Comparison of ENCODE assay signal across 8 cellular contexts in the genomic region with DNA sequence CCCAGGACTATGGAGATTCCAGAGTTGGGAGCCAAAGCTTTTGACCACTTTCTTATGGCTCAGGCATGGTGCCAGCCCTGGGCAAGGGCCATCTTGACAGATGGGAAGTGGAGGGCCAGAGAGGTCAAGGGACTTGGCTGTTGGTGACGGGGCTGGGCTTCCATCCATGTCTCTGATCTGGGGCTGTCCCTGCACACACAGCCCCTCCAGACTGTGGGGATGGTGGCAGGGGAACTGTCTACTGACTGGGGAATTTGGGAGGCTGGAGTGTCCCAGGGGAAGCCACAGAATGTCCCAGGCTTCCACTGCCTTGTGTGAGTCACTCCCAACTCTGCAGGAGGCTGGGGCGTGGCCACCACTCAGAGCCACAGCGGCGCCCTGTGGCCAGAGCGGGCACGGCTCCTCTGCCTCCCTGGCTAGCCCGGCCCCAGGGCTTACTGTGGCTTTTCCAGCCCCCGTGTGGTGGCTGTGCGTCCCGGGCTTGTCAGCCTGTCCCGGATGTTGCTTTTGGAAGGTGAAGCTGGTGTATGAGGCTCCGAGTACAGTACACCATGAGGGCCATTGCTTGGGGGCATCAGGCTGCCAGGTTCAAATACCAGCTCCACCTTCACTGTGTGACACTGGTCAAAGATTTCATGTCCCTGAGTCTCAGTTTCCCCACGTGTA.
DNase-seq lines count a peak whose midpoint lies in the region; ATAC-seq lines count a peak whose summit lies in the region.

No MANE protein-coding gene starts in this region.

- ATAC-seq in HG02571 (IDR thresholded peaks at IDR 0.05; ENCODE audit: unreplicated experiment) = peak; percentile 72
- ATAC-seq in activated CD4-positive, CD25-positive, alpha-beta regulatory T cell treated with anti-CD3 and anti-CD28 coated beads, Interleukin-2, amount 50 U/mL, for 24 hours = peak; percentile 98 to 99
- peak; percentile 96 for ATAC-seq in central memory CD8-positive, alpha-beta T cell (replicated peaks; ENCODE audit: extremely low read depth, poor library complexity, severe bottlenecking)
- ATAC-seq in GM21367 (IDR thresholded peaks at IDR 0.05; ENCODE audit: unreplicated experiment) = no peak

- H3K9me3 Mint-ChIP-seq in central memory CD8-positive, alpha-beta T cell = no peaks in the 10 kb centered on the region

- H3K27ac ChIP-seq in layer of hippocampus (ENCODE audit: low read depth, low read length) = peak overlapping the region; percentile 67

- H3K4me1 Mint-ChIP-seq in central memory CD8-positive, alpha-beta T cell = peaks cover 16% of the 10 kb centered on the region

- H3K36me3 Mint-ChIP-seq in central memory CD8-positive, alpha-beta T cell (ENCODE audit: insufficient read depth) = peaks cover 11% of the 10 kb centered on the region

- no peaks in the 10 kb centered on the region for H3K27me3 Mint-ChIP-seq in central memory CD8-positive, alpha-beta T cell

- DNase-seq in GM04503 (ENCODE audit: low read depth) = peak; percentile 78
- DNase-seq in NCI-H2107 (lab: John Stamatoyannopoulos, UW) = peak; percentile 18
- DNase-seq in central memory CD8-positive, alpha-beta T cell (ENCODE audit: low spot score in 2 of 2) = peak; percentile 60 to 64
- DNase-seq in stimulated activated CD4-positive, alpha-beta T cell treated with anti-CD3 and anti-CD28 coated beads, Interleukin-15, amount 100 ng/mL, for 48 hours (ENCODE audit: low read depth in 2 of 2) = peak; percentile 72 to 87

- H3K27ac Mint-ChIP-seq in central memory CD8-positive, alpha-beta T cell (ENCODE audit: low read depth) = no peak overlapping the region

- H3K27me3 ChIP-seq in layer of hippocampus (ENCODE audit: control insufficient read depth, insufficient read depth, low read length) = no peaks in the 10 kb centered on the region

- H3K4me3 Mint-ChIP-seq in central memory CD8-positive, alpha-beta T cell = no peak overlapping the region

Comparison
In these comparisons a context has a peak if more than half of its experiments do, and no peak if none do; other contexts are left out.
1. DNase-seq: peak in every context shown above with its lines; median percentile 80 in stimulated activated CD4-positive, alpha-beta T cell treated with anti-CD3 and anti-CD28 coated beads, Interleukin-15, amount 100 ng/mL, for 48 hours; 78 in GM04503; 62 in central memory CD8-positive, alpha-beta T cell; 18 in NCI-H2107.